In the genomic region with DNA sequence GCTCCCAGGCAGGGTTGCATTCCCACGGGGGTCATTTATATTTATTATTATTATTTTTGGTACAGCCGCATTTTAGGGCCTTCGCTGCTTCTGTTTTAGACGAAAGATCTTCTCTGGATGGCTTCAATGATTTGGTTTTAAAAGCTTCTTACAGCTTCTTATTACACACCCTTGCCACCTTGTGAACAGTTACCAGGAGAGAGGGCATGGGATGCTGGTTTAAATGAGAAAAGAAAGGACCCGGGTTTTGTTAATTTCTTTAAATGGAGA, we compare ENCODE assay signal across 10 cellular contexts. TPM values are rescaled to one million over a fixed set of nuclear protein-coding genes. Genes with fewer than 3 reads are reported as not detected.
DNase-seq lines count a peak whose midpoint lies in the region; ATAC-seq and TF ChIP-seq lines count a peak whose summit lies in the region.
"Had no signal": no experiment of that assay in that cellular context is flagged by ENCODE, and none has a peak within 500 bp of the region (broad histone marks: within the 10 kb centered on the region; RNA-seq: fewer than 3 reads in every experiment).

No MANE protein-coding gene starts in this region.

- H3K4me1 ChIP-seq in stomach: peaks cover 16 to 42% (median 28%) of the 10 kb centered on the region in 4 donors

- H3K4me1 Mint-ChIP-seq in T-helper 1 cell treated with Interleukin-12 subunit alpha and Interleukin-12 subunit beta and Interleukin-4 antibody, amounts not matched to agents 30 μg/mL and 1 μg/mL, for 36 hours (ENCODE audit: low read depth): peaks cover 10% of the 10 kb centered on the region
- peaks cover 5% of the 10 kb centered on the region for H3K4me1 Mint-ChIP-seq in activated T-helper 17 cell treated with anti-CD3 and anti-CD28 coated beads, Interleukin-2, amount 50 U/mL, for 72 hours
- peaks cover 11 to 19% of the 10 kb centered on the region in 2 donors for H3K4me1 Mint-ChIP-seq in immature natural killer cell

- TF ChIP-seq CTCF in stomach (IDR thresholded peaks at IDR 0.05): no peak

- H3K4me3 ChIP-seq in stomach: peak overlapping the region; percentile 53 to 77 (median 62)
- H3K4me3 ChIP-seq: SK-N-MC had no signal

- no peak for TF ChIP-seq POLR2A in stomach (IDR thresholded peaks at IDR 0.05)

- TF ChIP-seq EP300 in stomach (IDR thresholded peaks at IDR 0.05): no peak

- H3K36me3 ChIP-seq in stomach: no peaks in the 10 kb centered on the region

- peak overlapping the region; percentile 51 for H3K4me3 Mint-ChIP-seq in T-helper 1 cell treated with Interleukin-12 subunit alpha and Interleukin-12 subunit beta and Interleukin-4 antibody, amounts not matched to agents 30 μg/mL and 1 μg/mL, for 36 hours
- peak overlapping the region; percentile 75 for H3K4me3 Mint-ChIP-seq in activated T-helper 17 cell treated with anti-CD3 and anti-CD28 coated beads, Interleukin-2, amount 50 U/mL, for 72 hours
- peak overlapping the region; percentile 44 to 92 (median 81) for H3K4me3 Mint-ChIP-seq in immature natural killer cell

- peak overlapping the region in 4 of 5 donors; percentile 31 to 84 (median 82) for H3K27ac ChIP-seq in stomach
- H3K27ac ChIP-seq: SK-N-MC had no signal

- H3K9me3 Mint-ChIP-seq in T-helper 1 cell treated with Interleukin-12 subunit alpha and Interleukin-12 subunit beta and Interleukin-4 antibody, amounts not matched to agents 30 μg/mL and 1 μg/mL, for 36 hours: no peaks in the 10 kb centered on the region
- H3K9me3 Mint-ChIP-seq in activated T-helper 17 cell treated with anti-CD3 and anti-CD28 coated beads, Interleukin-2, amount 50 U/mL, for 72 hours: no peaks in the 10 kb centered on the region
- H3K9me3 Mint-ChIP-seq in immature natural killer cell: peaks cover 0 to 2% (median 0%) of the 10 kb centered on the region in 6 donors

- no peak overlapping the region for H3K27ac Mint-ChIP-seq in T-helper 1 cell treated with Interleukin-12 subunit alpha and Interleukin-12 subunit beta and Interleukin-4 antibody, amounts not matched to agents 30 μg/mL and 1 μg/mL, for 36 hours
- H3K27ac Mint-ChIP-seq in activated T-helper 17 cell treated with anti-CD3 and anti-CD28 coated beads, Interleukin-2, amount 50 U/mL, for 72 hours: no peak overlapping the region
- no peak overlapping the region for H3K27ac Mint-ChIP-seq in immature natural killer cell

- no peak for DNase-seq in T-helper 1 cell
- no peak for DNase-seq in immature natural killer cell
- no peak for DNase-seq in stomach
- DNase-seq in HuH-7 (ENCODE audit: low spot score): no peak
- no peak for DNase-seq in NCI-H2107 treated with DMSO at 0.1 percent for 48 hours (lab: John Stamatoyannopoulos, UW; ENCODE audit: unreplicated experiment)
- DNase-seq: midbrain had no signal

- H3K36me3 Mint-ChIP-seq in T-helper 1 cell treated with Interleukin-12 subunit alpha and Interleukin-12 subunit beta and Interleukin-4 antibody, amounts not matched to agents 30 μg/mL and 1 μg/mL, for 36 hours (ENCODE audit: low read depth): peaks cover 2% of the 10 kb centered on the region
- peaks cover 9% of the 10 kb centered on the region for H3K36me3 Mint-ChIP-seq in activated T-helper 17 cell treated with anti-CD3 and anti-CD28 coated beads, Interleukin-2, amount 50 U/mL, for 72 hours (ENCODE audit: low read depth)
- no peaks in the 10 kb centered on the region for H3K36me3 Mint-ChIP-seq in immature natural killer cell

- peaks cover 0 to 43% (median 25%) of the 10 kb centered on the region in 3 donors for H3K27me3 ChIP-seq in stomach

- no peaks in the 10 kb centered on the region for H3K9me3 ChIP-seq in stomach

- 64 to 76% (median 70%) methylated on average over 5 of the region's 5 CpGs for WGBS in stomach, 5 donors

- intact Hi-C loops in stomach (cut with DNase I; ENCODE audit: low total_unique reads): no loop called here

- peaks cover 82% of the 10 kb centered on the region for H3K27me3 Mint-ChIP-seq in T-helper 1 cell treated with Interleukin-12 subunit alpha and Interleukin-12 subunit beta and Interleukin-4 antibody, amounts not matched to agents 30 μg/mL and 1 μg/mL, for 36 hours (ENCODE audit: low read depth)
- peaks cover 64% of the 10 kb centered on the region for H3K27me3 Mint-ChIP-seq in activated T-helper 17 cell treated with anti-CD3 and anti-CD28 coated beads, Interleukin-2, amount 50 U/mL, for 72 hours
- peaks cover 7 to 25% (median 17%) of the 10 kb centered on the region in 3 donors for H3K27me3 Mint-ChIP-seq in immature natural killer cell (ENCODE audit: low read depth in 3 of 3)

- no peak for ATAC-seq in activated T-helper 17 cell treated with anti-CD3 and anti-CD28 coated beads, Interleukin-2, amount 50 U/mL, for 72 hours (replicated peaks)
- no peak for ATAC-seq in HG02588 (IDR thresholded peaks at IDR 0.05; ENCODE audit: unreplicated experiment)

RNA-seq across cellular contexts. Expression of a gene that starts 1.7 kb away (rescaled TPM):
- total RNA-seq in activated T-helper 17 cell treated with anti-CD3 and anti-CD28 coated beads, Interleukin-2, amount 50 U/mL, for 72 hours: under 1 TPM in 1 of 2 donors, not detected in 1; 0.05 TPM
- polyA plus RNA-seq in immature natural killer cell (not detected), stomach (1 to 10 TPM; 2.3 to 4.3 (median 2.4) TPM)
- total RNA-seq in stomach: 10 to 100 TPM in 1 of 5 donors, 1 to 10 TPM in 3, under 1 TPM in 1; 0.87 to 11.1 (median 5.0) TPM
